In the genomic region with DNA sequence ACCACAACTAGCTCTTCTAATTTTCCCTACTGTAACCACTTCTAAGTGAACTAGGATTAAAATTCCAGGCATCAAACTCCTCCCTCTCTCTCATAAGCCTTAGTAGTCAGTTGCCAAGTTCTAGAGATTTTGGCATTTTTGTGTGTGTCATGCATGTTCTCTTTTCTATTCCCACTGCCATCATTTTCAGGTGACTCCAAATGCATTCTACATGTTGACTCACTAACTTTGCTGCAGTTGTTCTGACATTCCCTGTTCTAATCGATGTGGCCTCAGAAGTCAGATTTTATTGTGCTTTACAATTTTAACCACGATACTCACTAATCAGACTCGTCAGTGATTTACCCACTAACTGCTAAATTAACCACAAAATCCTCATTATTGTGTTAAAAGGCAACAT, we compare ENCODE assay signal across 2 cellular contexts.
TF ChIP-seq lines count a peak whose summit lies in the region.

No MANE protein-coding gene starts in this region.

TF ChIP-seq in H1, 55 proteins besides CTCF, POLR2A, EP300 and RAD21:
- no peak for TF ChIP-seq MAFK (IDR thresholded peaks at IDR 0.05; ENCODE audit: low read depth, low read length)
- TF ChIP-seq YY1 (IDR thresholded peaks at IDR 0.05; ENCODE audit: low read depth, low read length): no peak

TF ChIP-seq in GM23338, 12 proteins besides CTCF, POLR2A, EP300 and RAD21:
- TF ChIP-seq, protein P1, sequence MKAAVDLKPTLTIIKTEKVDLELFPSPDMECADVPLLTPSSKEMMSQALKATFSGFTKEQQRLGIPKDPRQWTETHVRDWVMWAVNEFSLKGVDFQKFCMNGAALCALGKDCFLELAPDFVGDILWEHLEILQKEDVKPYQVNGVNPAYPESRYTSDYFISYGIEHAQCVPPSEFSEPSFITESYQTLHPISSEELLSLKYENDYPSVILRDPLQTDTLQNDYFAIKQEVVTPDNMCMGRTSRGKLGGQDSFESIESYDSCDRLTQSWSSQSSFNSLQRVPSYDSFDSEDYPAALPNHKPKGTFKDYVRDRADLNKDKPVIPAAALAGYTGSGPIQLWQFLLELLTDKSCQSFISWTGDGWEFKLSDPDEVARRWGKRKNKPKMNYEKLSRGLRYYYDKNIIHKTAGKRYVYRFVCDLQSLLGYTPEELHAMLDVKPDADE (IDR thresholded peaks at IDR 0.05): no peak
- TF ChIP-seq ZNF114 (CRISPR knock-in tag; IDR thresholded peaks at IDR 0.05): no peak
- no peak for TF ChIP-seq STAT1 (IDR thresholded peaks at IDR 0.05; ENCODE audit: unreplicated experiment)
- no peak for TF ChIP-seq CREB1 (CRISPR knock-in tag; IDR thresholded peaks at IDR 0.05; ENCODE audit: low read depth)
- no peak for TF ChIP-seq JUNB (IDR thresholded peaks at IDR 0.05; ENCODE audit: unreplicated experiment)
- no peak for TF ChIP-seq NANOG (IDR thresholded peaks at IDR 0.05; ENCODE audit: borderline replicate concordance)
- no peak for TF ChIP-seq EZH2 (IDR thresholded peaks at IDR 0.05; ENCODE audit: low read depth, unreplicated experiment)
- TF ChIP-seq POLR2AphosphoS5 (IDR thresholded peaks at IDR 0.05; ENCODE audit: low read depth): no peak
- no peak for TF ChIP-seq ZNF331 (CRISPR knock-in tag; IDR thresholded peaks at IDR 0.05; ENCODE audit: low read depth)
- TF ChIP-seq, protein P2, sequence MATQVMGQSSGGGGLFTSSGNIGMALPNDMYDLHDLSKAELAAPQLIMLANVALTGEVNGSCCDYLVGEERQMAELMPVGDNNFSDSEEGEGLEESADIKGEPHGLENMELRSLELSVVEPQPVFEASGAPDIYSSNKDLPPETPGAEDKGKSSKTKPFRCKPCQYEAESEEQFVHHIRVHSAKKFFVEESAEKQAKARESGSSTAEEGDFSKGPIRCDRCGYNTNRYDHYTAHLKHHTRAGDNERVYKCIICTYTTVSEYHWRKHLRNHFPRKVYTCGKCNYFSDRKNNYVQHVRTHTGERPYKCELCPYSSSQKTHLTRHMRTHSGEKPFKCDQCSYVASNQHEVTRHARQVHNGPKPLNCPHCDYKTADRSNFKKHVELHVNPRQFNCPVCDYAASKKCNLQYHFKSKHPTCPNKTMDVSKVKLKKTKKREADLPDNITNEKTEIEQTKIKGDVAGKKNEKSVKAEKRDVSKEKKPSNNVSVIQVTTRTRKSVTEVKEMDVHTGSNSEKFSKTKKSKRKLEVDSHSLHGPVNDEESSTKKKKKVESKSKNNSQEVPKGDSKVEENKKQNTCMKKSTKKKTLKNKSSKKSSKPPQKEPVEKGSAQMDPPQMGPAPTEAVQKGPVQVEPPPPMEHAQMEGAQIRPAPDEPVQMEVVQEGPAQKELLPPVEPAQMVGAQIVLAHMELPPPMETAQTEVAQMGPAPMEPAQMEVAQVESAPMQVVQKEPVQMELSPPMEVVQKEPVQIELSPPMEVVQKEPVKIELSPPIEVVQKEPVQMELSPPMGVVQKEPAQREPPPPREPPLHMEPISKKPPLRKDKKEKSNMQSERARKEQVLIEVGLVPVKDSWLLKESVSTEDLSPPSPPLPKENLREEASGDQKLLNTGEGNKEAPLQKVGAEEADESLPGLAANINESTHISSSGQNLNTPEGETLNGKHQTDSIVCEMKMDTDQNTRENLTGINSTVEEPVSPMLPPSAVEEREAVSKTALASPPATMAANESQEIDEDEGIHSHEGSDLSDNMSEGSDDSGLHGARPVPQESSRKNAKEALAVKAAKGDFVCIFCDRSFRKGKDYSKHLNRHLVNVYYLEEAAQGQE (IDR thresholded peaks at IDR 0.05; ENCODE audit: unreplicated experiment): no peak
- no peak for TF ChIP-seq ZNF462 (CRISPR knock-in tag; IDR thresholded peaks at IDR 0.05)
- TF ChIP-seq EZH2phosphoT487 (IDR thresholded peaks at IDR 0.05; ENCODE audit: unreplicated experiment): no peak
